Comparison of ENCODE assay signal across 1 cellular context in genomic region chr3:149552700-149553099, GRCh38.
TF ChIP-seq lines count a peak whose summit lies in the region.

No MANE protein-coding gene starts in this region.

TF ChIP-seq in WTC11, 78 proteins besides CTCF, POLR2A, EP300 and RAD21 (continued from another document):
- TF ChIP-seq PRDM15 (CRISPR knock-in tag; IDR thresholded peaks at IDR 0.05) (no peak), TCF7 (CRISPR knock-in tag; IDR thresholded peaks at IDR 0.05; ENCODE audit: low read depth) (no peak), KAT7 (CRISPR knock-in tag; IDR thresholded peaks at IDR 0.05; ENCODE audit: borderline replicate concordance) (no peak), PRRX2 (CRISPR knock-in tag; IDR thresholded peaks at IDR 0.05) (no peak), AFF4 (CRISPR knock-in tag; IDR thresholded peaks at IDR 0.05; ENCODE audit: borderline replicate concordance) (no peak), TEAD4 (CRISPR knock-in tag; IDR thresholded peaks at IDR 0.05) (no peak), TEAD1 (CRISPR knock-in tag; IDR thresholded peaks at IDR 0.05) (no peak), NR2C2 (CRISPR knock-in tag; IDR thresholded peaks at IDR 0.05) (no peak), USF1 (CRISPR knock-in tag; IDR thresholded peaks at IDR 0.05) (no peak)
